Comparison of ENCODE assay signal across 9 cellular contexts in genomic region chr14:30906752-30907658, GRCh38. TPM values are rescaled to one million over a fixed set of nuclear protein-coding genes. Genes with fewer than 3 reads are reported as not detected.
DNase-seq lines count a peak whose midpoint lies in the region; ATAC-seq, FAIRE-seq and TF ChIP-seq lines count a peak whose summit lies in the region.
"Had no signal": no experiment of that assay in that cellular context is flagged by ENCODE, and none has a peak within 500 bp of the region (broad histone marks: within the 10 kb centered on the region; RNA-seq: fewer than 3 reads in every experiment).

No MANE protein-coding gene starts in this region.

- FAIRE-seq in GM18507 (lab: Jason Lieb, UNC) = peak; percentile 26
- FAIRE-seq in urothelium cell line (lab: Jason Lieb, UNC) = no peak

- no peak overlapping the region for H3K4me3 ChIP-seq in AG10803 (ENCODE audit: low read length)
- no peak overlapping the region for H3K4me3 ChIP-seq in hepatocyte
- H3K4me3 ChIP-seq: SJCRH30 had no signal

- H4K20me1 ChIP-seq in hepatocyte (ENCODE audit: insufficient read depth, poor library complexity, severe bottlenecking) = no peaks in the 10 kb centered on the region

- H3K27ac ChIP-seq in hepatocyte = no peak overlapping the region
- H3K27ac ChIP-seq: SJCRH30 had no signal

- H3K4me2 ChIP-seq in hepatocyte = no peak overlapping the region

- H3K79me2 ChIP-seq in hepatocyte = peaks cover 4% of the 10 kb centered on the region

- H3K36me3 ChIP-seq in hepatocyte (replicated peaks; ENCODE audit: insufficient read depth, low read depth) = no peaks in the 10 kb centered on the region

- H3K9me3 ChIP-seq in hepatocyte (ENCODE audit: low read depth) = no peaks in the 10 kb centered on the region
- H3K9me3 ChIP-seq: SJCRH30 had no signal

- ATAC-seq in GM19328 (IDR thresholded peaks at IDR 0.05; ENCODE audit: unreplicated experiment) (no peak), GM18520 (IDR thresholded peaks at IDR 0.05; ENCODE audit: unreplicated experiment) (no peak)

- no peaks in the 10 kb centered on the region for H3K27me3 ChIP-seq in hepatocyte
- H3K27me3 ChIP-seq: SJCRH30 had no signal

- no peaks in the 10 kb centered on the region for H3K9me2 ChIP-seq in hepatocyte (replicated peaks; ENCODE audit: insufficient read depth)

- no peak overlapping the region for H2AFZ ChIP-seq in hepatocyte

- no peaks in the 10 kb centered on the region for H3K4me1 ChIP-seq in hepatocyte (ENCODE audit: insufficient read depth)
- H3K4me1 ChIP-seq: SJCRH30 had no signal

- TF ChIP-seq CTCF in AG10803 (conservative IDR thresholded peaks at IDR 0.05; ENCODE audit: low read length) (peak; percentile 25), hepatocyte (IDR thresholded peaks at IDR 0.05; ENCODE audit: poor library complexity) (peak; percentile 47)

- DNase-seq in AG10803 (ENCODE audit: low read depth) = no peak
- no peak for DNase-seq in GM18507 (ENCODE audit: extremely low spot score, insufficient read length, low read depth)
- peak; percentile 30 for DNase-seq in SK-N-DZ (ENCODE audit: low spot score)
- DNase-seq in hepatocyte (ENCODE audit: low spot score) = peak; percentile 8
- no peak for DNase-seq in urothelium cell line (ENCODE audit: low spot score)
- DNase-seq in activated CD4-positive, CD25-positive, alpha-beta regulatory T cell treated with anti-CD3 and anti-CD28 coated beads, Interleukin-2, amount 50 U/mL, for 72 hours = no peak

RNA-seq across cellular contexts. Expression of gene COCH, which starts 32.6 kb away (rescaled TPM):
- polyA plus RNA-seq in SK-N-DZ (2014; cell fraction: cytosol; rRNA removed) = 128 and 145 TPM in 2 replicates
- polyA plus RNA-seq in SK-N-DZ (2014; cell fraction: nucleus; rRNA removed) = 175 and 197 TPM in 2 replicates
- total RNA-seq in hepatocyte = 3.3 and 3.5 TPM in 2 replicates
- polyA plus RNA-seq in hepatocyte = 2.0 and 3.2 TPM in 2 replicates
- total RNA-seq: SJCRH30 had no signal

Comparison
In these comparisons a context has a peak if more than half of its experiments do, and no peak if none do; other contexts are left out.
1. DNase-seq: peak in SK-N-DZ (single experiment) and hepatocyte (single experiment); none in AG10803 (single experiment), GM18507 (single experiment), urothelium cell line (single experiment) and activated CD4-positive, CD25-positive, alpha-beta regulatory T cell treated with anti-CD3 and anti-CD28 coated beads, Interleukin-2, amount 50 U/mL, for 72 hours (single experiment).